Comparison of ENCODE assay signal across 1 cellular context in the genomic region with DNA sequence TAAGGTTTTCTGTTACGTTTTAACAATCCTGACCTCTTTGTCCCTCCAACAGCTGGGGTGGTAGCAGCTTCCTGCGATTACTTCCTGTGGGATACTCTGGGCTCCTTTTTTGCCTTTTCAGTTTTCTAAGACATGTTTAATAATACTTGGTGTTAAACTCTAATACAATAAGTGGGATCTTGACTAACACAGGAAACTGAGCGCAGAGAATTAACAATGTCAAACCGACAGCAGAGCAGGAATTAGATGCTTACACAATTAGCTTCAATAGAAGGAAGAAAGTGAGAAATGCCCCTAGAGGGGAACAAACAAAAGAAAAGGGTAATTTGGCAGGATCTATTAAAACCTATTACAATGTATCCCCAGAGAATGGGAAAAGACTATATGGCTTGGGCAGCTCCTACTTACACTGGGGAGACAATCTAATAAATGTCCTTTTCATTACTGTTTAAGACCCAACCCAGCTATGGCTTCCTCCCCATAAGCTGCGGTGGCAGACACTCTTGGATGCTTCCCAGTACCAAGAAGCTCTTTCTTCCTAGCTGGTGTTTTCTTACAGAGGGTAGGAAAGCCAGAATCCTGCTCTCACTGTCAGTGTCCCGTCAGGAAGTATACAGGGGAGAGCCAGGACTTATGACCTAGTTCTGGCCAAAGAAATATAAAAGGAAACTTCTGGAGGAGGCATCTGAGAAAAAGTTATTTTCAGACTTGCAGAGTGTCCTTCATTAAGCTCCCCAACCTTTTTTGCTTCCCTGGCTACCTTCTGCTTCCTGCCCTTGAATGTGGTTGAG.
TF ChIP-seq lines count a peak whose summit lies in the region.

No MANE protein-coding gene starts in this region.

TF ChIP-seq in endothelial cell of umbilical vein, 7 proteins besides CTCF, POLR2A, EP300 and RAD21 (continued from another document):
- TF ChIP-seq GATA2 (IDR thresholded peaks at IDR 0.05; ENCODE audit: insufficient read depth, insufficient read length, low read depth, low read length) (no peak), POLR2AphosphoS5 (IDR thresholded peaks at IDR 0.05; ENCODE audit: insufficient read depth, low read depth, low read length) (no peak), FOS (IDR thresholded peaks at IDR 0.05; ENCODE audit: borderline replicate concordance, insufficient read depth, low read length) (no peak)
- TF ChIP-seq, protein P1, sequence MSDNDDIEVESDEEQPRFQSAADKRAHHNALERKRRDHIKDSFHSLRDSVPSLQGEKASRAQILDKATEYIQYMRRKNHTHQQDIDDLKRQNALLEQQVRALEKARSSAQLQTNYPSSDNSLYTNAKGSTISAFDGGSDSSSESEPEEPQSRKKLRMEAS (IDR thresholded peaks at IDR 0.05; ENCODE audit: insufficient read depth, insufficient read length) = no peak
